ENCODE assay signal across 1 cellular context in genomic region chrX:1870421-1870820, GRCh38.
TF ChIP-seq lines count a peak whose summit lies in the region.

No MANE protein-coding gene starts in this region.

TF ChIP-seq in HepG2, 621 proteins besides CTCF, POLR2A, EP300 and RAD21 (continued from another document):
- TF ChIP-seq TIGD3 (CRISPR knock-in tag; IDR thresholded peaks at IDR 0.05; ENCODE audit: borderline replicate concordance) (no peak), YEATS2 (CRISPR knock-in tag; IDR thresholded peaks at IDR 0.05; ENCODE audit: borderline replicate concordance) (no peak), ATF1 (CRISPR knock-in tag; IDR thresholded peaks at IDR 0.05) (no peak), FOXM1 (CRISPR knock-in tag; IDR thresholded peaks at IDR 0.05) (no peak), ZNF317 (CRISPR knock-in tag; IDR thresholded peaks at IDR 0.05) (no peak), ZNF468 (CRISPR knock-in tag; IDR thresholded peaks at IDR 0.05) (no peak)
- TF ChIP-seq, protein P1, sequence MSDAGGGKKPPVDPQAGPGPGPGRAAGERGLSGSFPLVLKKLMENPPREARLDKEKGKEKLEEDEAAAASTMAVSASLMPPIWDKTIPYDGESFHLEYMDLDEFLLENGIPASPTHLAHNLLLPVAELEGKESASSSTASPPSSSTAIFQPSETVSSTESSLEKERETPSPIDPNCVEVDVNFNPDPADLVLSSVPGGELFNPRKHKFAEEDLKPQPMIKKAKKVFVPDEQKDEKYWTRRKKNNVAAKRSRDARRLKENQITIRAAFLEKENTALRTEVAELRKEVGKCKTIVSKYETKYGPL (CRISPR knock-in tag; IDR thresholded peaks at IDR 0.05): no peak
